13 cellular contexts compared by ENCODE assay signal in genomic region chr7:6476596-6477374, GRCh38. TPM values are rescaled to one million over a fixed set of nuclear protein-coding genes. Genes with fewer than 3 reads are reported as not detected.
DNase-seq lines count a peak whose midpoint lies in the region; ATAC-seq and TF ChIP-seq lines count a peak whose summit lies in the region.
"Had no signal": no experiment of that assay in that cellular context is flagged by ENCODE, and none has a peak within 500 bp of the region (broad histone marks: within the 10 kb centered on the region; RNA-seq: fewer than 3 reads in every experiment).

No MANE protein-coding gene starts in this region.

- H3K9me3 ChIP-seq in OCI-LY3 (ENCODE audit: insufficient read depth, low read length) (no peaks in the 10 kb centered on the region), neuronal stem cell (replicated peaks in 1 of 2; ENCODE audit: control insufficient read depth in 2 of 2, insufficient read depth in 1 of 2, low read depth in 1 of 2, low read length in 2 of 2) (no peaks in the 10 kb centered on the region)
- H3K9me3 ChIP-seq: colonic mucosa had no signal

- H3K79me1 ChIP-seq in neuronal stem cell (ENCODE audit: low read depth, low read length) = peaks cover 7% of the 10 kb centered on the region

- H3K36me3 ChIP-seq in OCI-LY3 (replicated peaks; ENCODE audit: low read depth, low read length) (peaks cover 35% of the 10 kb centered on the region), neuronal stem cell (replicated peaks in 1 of 2; ENCODE audit: control insufficient read depth in 2 of 2, insufficient read depth in 2 of 2, low read length in 2 of 2) (peaks cover 14 to 93% of the 10 kb centered on the region in 2 donors)
- H3K36me3 ChIP-seq: colonic mucosa had no signal

- peaks cover 69% of the 10 kb centered on the region for H3K4me1 Mint-ChIP-seq in activated naive CD4-positive, alpha-beta T cell treated with anti-CD3 and anti-CD28 coated beads, Interleukin-2, amount 50 U/mL, for 24 hours
- H3K4me1 Mint-ChIP-seq in glutamatergic neuron (ENCODE audit: low read depth, unreplicated experiment) = peaks cover 13% of the 10 kb centered on the region
- peaks cover 76% of the 10 kb centered on the region for H3K4me1 Mint-ChIP-seq in stimulated activated effector memory CD8-positive, alpha-beta T cell treated with anti-CD3 and anti-CD28 coated beads, Interleukin-12 subunit alpha, Interleukin-12 subunit beta, amount 100 ng/mL, for 72 hours

- no peak overlapping the region for H2AK5ac ChIP-seq in neuronal stem cell (ENCODE audit: low read depth, low read length)

- H3K79me2 ChIP-seq in OCI-LY3 (ENCODE audit: low read length) = peaks cover 94% of the 10 kb centered on the region

- H2AFZ ChIP-seq in OCI-LY3 (ENCODE audit: low read depth, low read length) (no peak overlapping the region), neuronal stem cell (ENCODE audit: low read length) (no peak overlapping the region)

- H2BK15ac ChIP-seq in neuronal stem cell (ENCODE audit: low read length) = no peak overlapping the region

- H2BK120ac ChIP-seq in neuronal stem cell (ENCODE audit: low read depth, low read length) = no peak overlapping the region

- H3K18ac ChIP-seq in neuronal stem cell (ENCODE audit: low read length) = no peak overlapping the region

- H3K4ac ChIP-seq in neuronal stem cell (ENCODE audit: low read length) = no peak overlapping the region

- H3K9me3 Mint-ChIP-seq in activated naive CD4-positive, alpha-beta T cell treated with anti-CD3 and anti-CD28 coated beads, Interleukin-2, amount 50 U/mL, for 24 hours = no peaks in the 10 kb centered on the region
- H3K9me3 Mint-ChIP-seq in glutamatergic neuron (ENCODE audit: unreplicated experiment) = no peaks in the 10 kb centered on the region
- H3K9me3 Mint-ChIP-seq in stimulated activated effector memory CD8-positive, alpha-beta T cell treated with anti-CD3 and anti-CD28 coated beads, Interleukin-12 subunit alpha, Interleukin-12 subunit beta, amount 100 ng/mL, for 72 hours = no peaks in the 10 kb centered on the region
- H3K9me3 Mint-ChIP-seq: activated T-helper 2 cell treated with anti-CD3 and anti-CD28 coated beads, Interferon-gamma antibody, Interleukin-2, Interleukin-4, amounts not matched to agents 10 μg/mL and 5 μg/mL and 100 μg/mL, durations not matched to agents 14 hours and 24 hours and 36 hours; neural crest cell had no signal

- H2BK12ac ChIP-seq in neuronal stem cell (ENCODE audit: low read length) = no peak overlapping the region

- no peak overlapping the region for H2BK5ac ChIP-seq in neuronal stem cell (ENCODE audit: low read length)

- peak overlapping the region; percentile 28 for H3K4me2 ChIP-seq in OCI-LY3 (ENCODE audit: low read length)
- H3K4me2 ChIP-seq in neuronal stem cell (ENCODE audit: insufficient read depth, low read length, poor library complexity, severe bottlenecking) = no peak overlapping the region

- H3K14ac ChIP-seq in neuronal stem cell (ENCODE audit: low read length) = no peak overlapping the region

- H3K27ac ChIP-seq in OCI-LY3 (ENCODE audit: low read length) (peak overlapping the region; percentile 13; the same call in 1 of the 2 replicates), neuronal stem cell (replicated peaks; ENCODE audit: low read length) (no peak overlapping the region)
- H3K27ac ChIP-seq: colonic mucosa had no signal

- no peak for DNase-seq in activated naive CD4-positive, alpha-beta T cell (lab: John Stamatoyannopoulos, UW)
- DNase-seq in glutamatergic neuron (no peak), neuronal stem cell (ENCODE audit: low spot score) (no peak), NCI-H1417 treated with DMSO at 0.1 percent for 48 hours (lab: John Stamatoyannopoulos, UW) (no peak)
- DNase-seq in stimulated activated effector memory CD8-positive, alpha-beta T cell treated with anti-CD3 and anti-CD28 coated beads, Interleukin-12 subunit alpha, Interleukin-12 subunit beta, amount 100 ng/mL, for 72 hours (ENCODE audit: low spot score in 2 of 2) = no peak
- DNase-seq: colonic mucosa, NCI-H446 treated with DMSO at 0.1 percent for 48 hours had no signal

- H3K27me3 ChIP-seq in OCI-LY3 (ENCODE audit: low read depth, low read length) (no peaks in the 10 kb centered on the region), neuronal stem cell (ENCODE audit: control insufficient read depth in 3 of 3, insufficient read depth in 3 of 3, low read depth in 1 of 3, low read length in 3 of 3) (no peaks in the 10 kb centered on the region)
- H3K27me3 ChIP-seq: colonic mucosa had no signal

- no peak overlapping the region for H3K4me3 Mint-ChIP-seq in activated naive CD4-positive, alpha-beta T cell treated with anti-CD3 and anti-CD28 coated beads, Interleukin-2, amount 50 U/mL, for 24 hours
- H3K4me3 Mint-ChIP-seq in glutamatergic neuron (ENCODE audit: unreplicated experiment) = peak overlapping the region; percentile 16
- H3K4me3 Mint-ChIP-seq in stimulated activated effector memory CD8-positive, alpha-beta T cell treated with anti-CD3 and anti-CD28 coated beads, Interleukin-12 subunit alpha, Interleukin-12 subunit beta, amount 100 ng/mL, for 72 hours = peak overlapping the region; percentile 32

- H4K20me1 ChIP-seq in OCI-LY3 (ENCODE audit: insufficient read depth, low read length) = peaks cover 72% of the 10 kb centered on the region

- H3K4me3 ChIP-seq in OCI-LY3 (ENCODE audit: low read length) = no peak overlapping the region
- H3K4me3 ChIP-seq in neuronal stem cell (ENCODE audit: low read length in 2 of 2) = no peak overlapping the region
- H3K4me3 ChIP-seq: colonic mucosa had no signal

- peak overlapping the region; percentile 51 for H3K27ac Mint-ChIP-seq in activated naive CD4-positive, alpha-beta T cell treated with anti-CD3 and anti-CD28 coated beads, Interleukin-2, amount 50 U/mL, for 24 hours
- H3K27ac Mint-ChIP-seq in glutamatergic neuron (ENCODE audit: unreplicated experiment) = no peak overlapping the region
- H3K27ac Mint-ChIP-seq in stimulated activated effector memory CD8-positive, alpha-beta T cell treated with anti-CD3 and anti-CD28 coated beads, Interleukin-12 subunit alpha, Interleukin-12 subunit beta, amount 100 ng/mL, for 72 hours = peak overlapping the region; percentile 80

- H3K23ac ChIP-seq in neuronal stem cell (ENCODE audit: low read depth, low read length, poor library complexity) = no peak overlapping the region

- H3K4me1 ChIP-seq in OCI-LY3 (ENCODE audit: low read length) (peaks cover 25% of the 10 kb centered on the region), neuronal stem cell (ENCODE audit: control insufficient read depth in 2 of 2, insufficient read depth in 1 of 2, low read depth in 1 of 2, low read length in 2 of 2) (no peaks in the 10 kb centered on the region)

- H4K8ac ChIP-seq in neuronal stem cell (ENCODE audit: low read depth, low read length) = no peak overlapping the region

- H4K91ac ChIP-seq in neuronal stem cell (ENCODE audit: low read depth, low read length, poor library complexity) = no peak overlapping the region

- WGBS in neuronal stem cell (ENCODE audit: extremely low coverage in 2 of 2, insufficient read length in 2 of 2, insufficient replicate concordance in 1 of 2), 2 donors = no CpG with 5 or more reads among the region's 7 CpGs

- TF ChIP-seq CTCF in OCI-LY3 (IDR thresholded peaks at IDR 0.05; ENCODE audit: low read depth, low read length) (no peak), glutamatergic neuron (IDR thresholded peaks at IDR 0.05; ENCODE audit: partially characterized antibody, unreplicated experiment) (no peak)

- peaks cover 2% of the 10 kb centered on the region for H3K36me3 Mint-ChIP-seq in activated naive CD4-positive, alpha-beta T cell treated with anti-CD3 and anti-CD28 coated beads, Interleukin-2, amount 50 U/mL, for 24 hours
- H3K36me3 Mint-ChIP-seq in glutamatergic neuron (ENCODE audit: unreplicated experiment) = no peaks in the 10 kb centered on the region
- H3K36me3 Mint-ChIP-seq in stimulated activated effector memory CD8-positive, alpha-beta T cell treated with anti-CD3 and anti-CD28 coated beads, Interleukin-12 subunit alpha, Interleukin-12 subunit beta, amount 100 ng/mL, for 72 hours = peaks cover 92% of the 10 kb centered on the region

- no peak for ATAC-seq in stimulated activated effector memory CD8-positive, alpha-beta T cell treated with anti-CD3 and anti-CD28 coated beads, Interleukin-12 subunit alpha, Interleukin-12 subunit beta, amount 100 ng/mL, for 72 hours
- ATAC-seq in GM21515 (IDR thresholded peaks at IDR 0.05; ENCODE audit: unreplicated experiment) = no peak
- ATAC-seq: Right ventricle myocardium inferior had no signal

- no peak overlapping the region for H3K9ac ChIP-seq in OCI-LY3 (ENCODE audit: low read length)
- H3K9ac ChIP-seq in neuronal stem cell (ENCODE audit: low read depth, low read length, poor library complexity) = no peak overlapping the region

- H3K27me3 Mint-ChIP-seq in activated naive CD4-positive, alpha-beta T cell treated with anti-CD3 and anti-CD28 coated beads, Interleukin-2, amount 50 U/mL, for 24 hours = no peaks in the 10 kb centered on the region
- H3K27me3 Mint-ChIP-seq in glutamatergic neuron (ENCODE audit: unreplicated experiment) = peaks cover 6% of the 10 kb centered on the region

RNA-seq across cellular contexts. Expression of gene KDELR2, which starts 7.2 kb away (rescaled TPM):
- total RNA-seq in glutamatergic neuron (ENCODE audit: unreplicated experiment) = 56.1 TPM
- polyA plus RNA-seq in neuronal stem cell (2013, experiment 1 of 2) = 70.7 TPM
- polyA plus RNA-seq in neuronal stem cell (2013, experiment 2 of 2) = 74.1 TPM

RNA-seq across cellular contexts. Expression of gene DAGLB, which starts 29.0 kb away (rescaled TPM):
- total RNA-seq in glutamatergic neuron (ENCODE audit: unreplicated experiment) = 63.2 TPM
- polyA plus RNA-seq in neuronal stem cell (2013, experiment 1 of 2) = 10.6 TPM
- polyA plus RNA-seq in neuronal stem cell (2013, experiment 2 of 2) = 9.4 TPM
